ENCODE assay signal across 21 cellular contexts in the genomic region with DNA sequence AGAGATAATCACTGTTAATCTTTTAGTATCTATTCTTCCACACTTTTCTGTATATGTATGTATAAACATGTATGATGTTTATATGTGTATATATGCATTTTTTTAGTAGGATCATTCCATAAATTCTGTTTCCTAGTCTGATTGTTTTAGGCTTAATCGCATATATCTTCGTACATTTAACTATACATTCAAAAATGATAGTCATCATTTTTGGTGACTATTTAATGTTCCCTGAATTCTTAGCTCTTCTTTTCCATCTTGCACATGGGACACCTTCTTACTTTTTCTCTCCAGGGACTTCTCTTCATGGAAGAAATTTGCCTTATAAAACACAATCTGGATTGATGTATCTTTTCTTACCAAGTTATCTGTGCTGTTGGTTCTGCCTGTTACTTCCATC. TPM values are rescaled to one million over a fixed set of nuclear protein-coding genes. Genes with fewer than 3 reads are reported as not detected.
A peak's percentile ranks its signal among the peaks of the same experiment; 100 is the strongest.
DNase-seq lines count a peak whose midpoint lies in the region; ATAC-seq, FAIRE-seq and TF ChIP-seq lines count a peak whose summit lies in the region.
"Had no signal": no experiment of that assay in that cellular context is flagged by ENCODE, and none has a peak within 500 bp of the region (broad histone marks: within the 10 kb centered on the region; RNA-seq: fewer than 3 reads in every experiment).

No MANE protein-coding gene starts in this region.

- TF ChIP-seq POLR2A in HepG2 (IDR thresholded peaks at IDR 0.05; ENCODE audit: insufficient read depth in 1 of 2, low read depth in 2 of 2, low read length in 2 of 2) (no peak), right lobe of liver (IDR thresholded peaks at IDR 0.05) (no peak), H1 (IDR thresholded peaks at IDR 0.05; ENCODE audit: control extremely low read depth in 1 of 2, low read depth in 2 of 2, low read length in 2 of 2) (no peak)

- H3K9ac ChIP-seq in HepG2 (ENCODE audit: insufficient read depth, low read depth, low read length) (no peak overlapping the region), H1 (replicated peaks in 1 of 4; ENCODE audit: extremely low read depth in 1 of 4, low read depth in 3 of 4, low read length in 3 of 4) (no peak overlapping the region), mesendoderm (ENCODE audit: low read length) (no peak overlapping the region)
- H3K9ac ChIP-seq: BLaER1 treated with 17β-estradiol and CSF1 and Interleukin-3, amounts not matched to agents 10 nM and 100 nM; GM23248 had no signal

- H3K4ac ChIP-seq in H1 (replicated peaks; ENCODE audit: insufficient read length, low read depth, low read length) (no peak overlapping the region), mesendoderm (ENCODE audit: low read depth, low read length) (no peak overlapping the region)

- H3K4me2 ChIP-seq in HepG2 (ENCODE audit: low read depth, low read length) (no peak overlapping the region), H1 (ENCODE audit: insufficient read depth in 1 of 2, low read depth in 2 of 2, low read length in 2 of 2) (no peak overlapping the region), mesendoderm (ENCODE audit: low read length) (no peak overlapping the region)
- H3K4me2 ChIP-seq: BLaER1 treated with 17β-estradiol and CSF1 and Interleukin-3, amounts not matched to agents 10 nM and 100 nM had no signal

- POLR2A ChIA-PET in HepG2 (lab: Yijun Ruan, JAX), result no interaction called here
- POLR2A ChIA-PET in HEK293 (lab: Yijun Ruan, JAX), result no interaction called here
- POLR2A ChIA-PET in H1 (lab: Charles Lee; ENCODE audit: partially characterized antibody), result interaction anchor here (1.3 kb wide), 1 partner anchor 11 kb away, joined by 4 read pairs; no protein-coding TSS in a partner anchor

- no peak overlapping the region for H4K8ac ChIP-seq in H1 (ENCODE audit: extremely low read depth, insufficient read depth, low read length)
- no peak overlapping the region for H4K8ac ChIP-seq in mesendoderm (ENCODE audit: low read depth, low read length)

- TF ChIP-seq RAD21 in HepG2 (CRISPR knock-in tag; IDR thresholded peaks at IDR 0.05), result no peak
- no peak for TF ChIP-seq RAD21 in H1 (IDR thresholded peaks at IDR 0.05 in 1 of 2, conservative IDR thresholded peaks at IDR 0.05 in 1 of 2; ENCODE audit: low read depth in 2 of 2, low read length in 2 of 2)

- peaks cover 15% of the 10 kb centered on the region for H3K4me1 Mint-ChIP-seq in chondrocyte (ENCODE audit: low read depth)
- H3K4me1 Mint-ChIP-seq: CD14-positive monocyte had no signal

- FAIRE-seq in HepG2 (lab: Jason Lieb, UNC) (no peak), H1 (lab: Jason Lieb, UNC) (no peak)
- FAIRE-seq: GM12878, GM19239, H54 had no signal

- H3K18ac ChIP-seq in H1 (ENCODE audit: extremely low read depth, low read length) (no peak overlapping the region), mesendoderm (ENCODE audit: low read length) (peak overlapping the region; percentile 45)

- no peaks in the 10 kb centered on the region for H3K4me1 ChIP-seq in HepG2 (ENCODE audit: insufficient read depth, low read length)
- H3K4me1 ChIP-seq in right lobe of liver, result no peaks in the 10 kb centered on the region
- H3K4me1 ChIP-seq in HEK293 (ENCODE audit: control insufficient read depth, insufficient read depth, low read length), result no peaks in the 10 kb centered on the region
- H3K4me1 ChIP-seq in H1 (replicated peaks in 1 of 4; ENCODE audit: control insufficient read depth in 3 of 4, insufficient read depth in 4 of 4, low read length in 3 of 4), result peaks cover 2 to 14% (median 4%) of the 10 kb centered on the region in 4 experiments; a peak in 4 of 7 replicates
- peaks cover 17% of the 10 kb centered on the region for H3K4me1 ChIP-seq in mesendoderm (ENCODE audit: control insufficient read depth, low read depth, low read length)

- no peaks in the 10 kb centered on the region for H4K20me1 ChIP-seq in HepG2 (ENCODE audit: insufficient read depth, low read length)
- peaks cover 0 to 5% of the 10 kb centered on the region in 2 experiments for H4K20me1 ChIP-seq in H1 (replicated peaks in 1 of 2; ENCODE audit: control insufficient read depth in 1 of 2, insufficient read depth in 2 of 2, low read length in 2 of 2)

- H2BK12ac ChIP-seq in H1 (ENCODE audit: low read depth, low read length), result no peak overlapping the region

- H3K27ac Mint-ChIP-seq in chondrocyte (ENCODE audit: unreplicated experiment), result no peak overlapping the region
- H3K27ac Mint-ChIP-seq: CD14-positive monocyte; CD4-positive, alpha-beta T cell; CD8-positive, alpha-beta memory T cell had no signal

- no peaks in the 10 kb centered on the region for H3K27me3 Mint-ChIP-seq in chondrocyte (ENCODE audit: low read depth)
- H3K27me3 Mint-ChIP-seq: CD4-positive, alpha-beta T cell; CD8-positive, alpha-beta memory T cell had no signal

- intact Hi-C loops in HepG2 (cut with micrococcal nuclease; ENCODE audit: unreplicated experiment) (no loop called here), right lobe of liver (cut with DNase I) (no loop called here)

- H3K9me3 ChIP-seq in HepG2 (ENCODE audit: low read length) (no peaks in the 10 kb centered on the region), right lobe of liver (no peaks in the 10 kb centered on the region), HEK293 (ENCODE audit: control insufficient read depth, insufficient read depth, low read depth, low read length) (no peaks in the 10 kb centered on the region), H1 (ENCODE audit: insufficient read depth in 2 of 2, low read depth in 1 of 2, low read length in 1 of 2) (no peaks in the 10 kb centered on the region)
- H3K9me3 ChIP-seq: BE2C, HAP-1 had no signal

- no peaks in the 10 kb centered on the region for H3K27me3 ChIP-seq in HepG2 (ENCODE audit: control insufficient read depth in 1 of 2, insufficient read depth in 2 of 2, low read length in 2 of 2)
- H3K27me3 ChIP-seq in right lobe of liver, result no peaks in the 10 kb centered on the region
- H3K27me3 ChIP-seq in H1 (replicated peaks in 1 of 4; ENCODE audit: control insufficient read depth in 3 of 4, extremely low read depth in 1 of 4, insufficient read depth in 3 of 4, low read length in 3 of 4), result peaks cover 4 to 31% (median 15%) of the 10 kb centered on the region in 4 experiments
- no peaks in the 10 kb centered on the region for H3K27me3 ChIP-seq in mesendoderm (ENCODE audit: insufficient read depth, low read length, poor library complexity)
- H3K27me3 ChIP-seq: BE2C; BLaER1 treated with 17β-estradiol and CSF1 and Interleukin-3, amounts not matched to agents 10 nM and 100 nM had no signal

- H4K5ac ChIP-seq in H1 (ENCODE audit: insufficient read length, low read depth, low read length), result no peak overlapping the region
- H4K5ac ChIP-seq in mesendoderm (ENCODE audit: low read length), result no peak overlapping the region

- peaks cover 2% of the 10 kb centered on the region for H3K36me3 Mint-ChIP-seq in chondrocyte (ENCODE audit: low read depth)
- H3K36me3 Mint-ChIP-seq: CD14-positive monocyte had no signal

- H3K4me3 ChIP-seq in HepG2 (replicated peaks in 1 of 3; ENCODE audit: insufficient read depth in 1 of 3, low read depth in 2 of 3, low read length in 3 of 3), result no peak overlapping the region
- H3K4me3 ChIP-seq in right lobe of liver, result no peak overlapping the region
- no peak overlapping the region for H3K4me3 ChIP-seq in HEK293 (ENCODE audit: low read depth, low read length)
- H3K4me3 ChIP-seq in H1 (ENCODE audit: extremely low read depth in 1 of 4, insufficient read depth in 2 of 4, low read depth in 3 of 4, low read length in 4 of 4), result no peak overlapping the region
- H3K4me3 ChIP-seq in mesendoderm (ENCODE audit: low read length), result no peak overlapping the region
- H3K4me3 ChIP-seq: BLaER1 treated with 17β-estradiol and CSF1 and Interleukin-3, amounts not matched to agents 10 nM and 100 nM; GM12878; GM23248; HAP-1 had no signal

- no peak for DNase-seq in HepG2 (ENCODE audit: low spot score)
- no peak for DNase-seq in right lobe of liver
- no peak for DNase-seq in H1 (ENCODE audit: low read depth in 1 of 2, low spot score in 2 of 2)
- no peak for DNase-seq in mesendoderm
- no peak for DNase-seq in chondrocyte (ENCODE audit: low spot score)
- DNase-seq in AG20443 (ENCODE audit: low spot score), result no peak
- DNase-seq: 8988T; BE2C; CD4-positive, alpha-beta T cell; CD8-positive, alpha-beta memory T cell; DMS153; DND-41; GM23248 had no signal

- H3K36me3 ChIP-seq in HepG2 (replicated peaks in 1 of 2; ENCODE audit: control insufficient read depth in 1 of 2, insufficient read depth in 2 of 2, low read length in 2 of 2) (no peaks in the 10 kb centered on the region; a peak in 1 of 5 replicates), right lobe of liver (no peaks in the 10 kb centered on the region), HEK293 (ENCODE audit: control insufficient read depth in 2 of 2, insufficient read depth in 1 of 2, low read length in 2 of 2) (no peaks in the 10 kb centered on the region), H1 (ENCODE audit: control insufficient read depth in 2 of 4, insufficient read depth in 4 of 4, low read length in 3 of 4) (no peaks in the 10 kb centered on the region), mesendoderm (ENCODE audit: control insufficient read depth, insufficient read depth, low read length) (no peaks in the 10 kb centered on the region)
- H3K36me3 ChIP-seq: BE2C, HAP-1 had no signal

- H3K79me2 ChIP-seq in HepG2 (ENCODE audit: insufficient read depth, low read length), result peaks cover 7% of the 10 kb centered on the region
- peaks cover 0 to 12% of the 10 kb centered on the region in 2 experiments; a peak in 2 of 4 replicates for H3K79me2 ChIP-seq in H1 (ENCODE audit: control insufficient read depth in 1 of 2, insufficient read depth in 2 of 2, low read length in 2 of 2)
- H3K79me2 ChIP-seq in mesendoderm (ENCODE audit: control insufficient read depth, insufficient read depth, low read length), result peaks cover 2% of the 10 kb centered on the region

- TF ChIP-seq CTCF in HepG2 (CRISPR knock-in tag; IDR thresholded peaks at IDR 0.05) (no peak), right lobe of liver (IDR thresholded peaks at IDR 0.05) (no peak), HEK293 (tag by site-specific recombination; IDR thresholded peaks at IDR 0.05) (no peak), H1 (IDR thresholded peaks at IDR 0.05; ENCODE audit: control extremely low read depth in 1 of 3, insufficient read depth in 1 of 3, low read depth in 1 of 3, low read length in 3 of 3) (no peak), chondrocyte (IDR thresholded peaks at IDR 0.05) (no peak)

- no peak for ATAC-seq in HepG2
- no peak for ATAC-seq in right lobe of liver
- no peak for ATAC-seq in HG02970 (IDR thresholded peaks at IDR 0.05; ENCODE audit: low FRiP score, unreplicated experiment)
- ATAC-seq: GM12878 had no signal

- H4K91ac ChIP-seq in H1 (replicated peaks; ENCODE audit: insufficient read length, low read length), result no peak overlapping the region

- H3K27ac ChIP-seq in HepG2 (ENCODE audit: extremely low read length, insufficient read depth, low read length) (no peak overlapping the region), right lobe of liver (no peak overlapping the region), HEK293 (ENCODE audit: extremely low read depth, low read depth, low read length) (no peak overlapping the region), H1 (ENCODE audit: low read depth, low read length) (no peak overlapping the region), mesendoderm (ENCODE audit: low read depth, low read length) (no peak overlapping the region)
- H3K27ac ChIP-seq: BLaER1 treated with 17β-estradiol and CSF1 and Interleukin-3, amounts not matched to agents 10 nM and 100 nM; GM23248 had no signal

- H3K23ac ChIP-seq in H1 (ENCODE audit: insufficient read length) (no peak overlapping the region), mesendoderm (ENCODE audit: low read length) (no peak overlapping the region)

- no peak overlapping the region for H2BK120ac ChIP-seq in H1 (replicated peaks; ENCODE audit: low read depth, low read length)
- peak overlapping the region; percentile 4 for H2BK120ac ChIP-seq in mesendoderm (ENCODE audit: low read depth, low read length)

- BruUV-seq in HepG2 (replicated peaks; lab: Mats Ljungman, UMichigan), result no TSS peak

- WGBS in HepG2 (ENCODE audit: low lambda C conversion rate), result 98% methylated on average over 2 of the region's 2 CpGs
- 100% methylated on average over 2 of the region's 2 CpGs for WGBS in right lobe of liver (ENCODE audit: insufficient coverage, low coverage, low lambda C conversion rate, missing lambda C conversion rate)
- WGBS in H1 (ENCODE audit: extremely low coverage in 1 of 2, insufficient coverage in 1 of 2, insufficient read length in 1 of 2, insufficient replicate concordance in 2 of 2, low coverage in 1 of 2, low lambda C conversion rate in 2 of 2, missing lambda C conversion rate in 1 of 2), 2 experiments, result 100% methylated on average over 2 of the region's 2 CpGs; no CpG with 5 or more reads in 1 of the 2 experiments
- no CpG with 5 or more reads among the region's 2 CpGs for WGBS in mesendoderm (ENCODE audit: extremely low coverage, insufficient coverage, low lambda C conversion rate)

- H2BK20ac ChIP-seq in H1 (ENCODE audit: low read length), result peak overlapping the region; percentile 24; the same call in 1 of the 2 replicates

- TF ChIP-seq EP300 in HepG2 (IDR thresholded peaks at IDR 0.05; ENCODE audit: low read depth in 2 of 2, low read length in 2 of 2), result no peak
- TF ChIP-seq EP300 in HepG2 (CRISPR knock-in tag; IDR thresholded peaks at IDR 0.05; ENCODE audit: borderline replicate concordance), result no peak
- no peak for TF ChIP-seq EP300 in H1 (IDR thresholded peaks at IDR 0.05; ENCODE audit: borderline replicate concordance in 1 of 2, low read depth in 2 of 2, low read length in 2 of 2)

- in situ Hi-C loops in HepG2 (cut with HindIII; ENCODE audit: extremely low pct_ligation_motif_present, low pct_unique_long_range_greater_than_20kb), result no loop called here

- H2AK5ac ChIP-seq in H1 (ENCODE audit: low read depth, low read length) (no peak overlapping the region), mesendoderm (ENCODE audit: low read length) (no peak overlapping the region)

- H3K4me3 Mint-ChIP-seq in chondrocyte (ENCODE audit: unreplicated experiment), result no peak overlapping the region
- H3K4me3 Mint-ChIP-seq: CD14-positive monocyte; CD4-positive, alpha-beta T cell; CD8-positive, alpha-beta memory T cell had no signal

- no peak overlapping the region for H3K14ac ChIP-seq in H1 (ENCODE audit: insufficient read length)

- CTCF ChIA-PET in HepG2 (lab: Yijun Ruan, JAX; ENCODE audit: low intra/inter-chr PET ratio, low total read pairs) (no interaction called here), HEK293 (lab: Yijun Ruan, JAX) (no interaction called here), H1 (lab: Charles Lee; ENCODE audit: partially characterized antibody) (interaction anchor here (1.2 kb wide), 1 partner anchor 33 kb away, joined by 6 read pairs; no protein-coding TSS in a partner anchor)

- H3K23me2 ChIP-seq in H1 (ENCODE audit: low read depth, low read length), result no peaks in the 10 kb centered on the region

- H2BK15ac ChIP-seq in H1 (ENCODE audit: low read length), result no peak overlapping the region
- H2BK15ac ChIP-seq in mesendoderm (replicated peaks; ENCODE audit: low read depth), result no peak overlapping the region

- H3K9me3 Mint-ChIP-seq in chondrocyte (ENCODE audit: low read depth), result no peaks in the 10 kb centered on the region
- H3K9me3 Mint-ChIP-seq: CD4-positive, alpha-beta T cell; CD8-positive, alpha-beta memory T cell had no signal

- no peak overlapping the region for H2AFZ ChIP-seq in HepG2 (ENCODE audit: low read length)
- no peak overlapping the region for H2AFZ ChIP-seq in H1 (ENCODE audit: low read length)
- H2AFZ ChIP-seq: GM23248 had no signal

- H2BK5ac ChIP-seq in H1 (ENCODE audit: low read depth, low read length) (no peak overlapping the region), mesendoderm (ENCODE audit: low read length) (no peak overlapping the region)

- H3K79me1 ChIP-seq in H1 (ENCODE audit: low read depth, low read length), result no peaks in the 10 kb centered on the region
- H3K79me1 ChIP-seq in mesendoderm (ENCODE audit: low read length), result no peaks in the 10 kb centered on the region

- H3K56ac ChIP-seq in H1 (replicated peaks; ENCODE audit: insufficient read length, low read depth, low read length) (no peak overlapping the region), mesendoderm (ENCODE audit: low read length) (peak overlapping the region; percentile 47)

RNA-seq across cellular contexts. Expression of a gene that starts 42.1 kb away (rescaled TPM):
- total RNA-seq in HepG2 (2016; rRNA removed; fragmentation: Illumina TruSeq; extraction: Trizol) (30.1 and 44.8 TPM in 2 replicates), right lobe of liver (10 to 100 TPM; 11.2 to 20.9 (median 13.1) TPM), chondrocyte (15.5 to 18.8 TPM (median 16.2 TPM) in 3 replicates)
- total RNA-seq in HepG2 (2016; cell fraction: cytosol; rRNA removed; fragmentation: Illumina TruSeq; extraction: Trizol; ENCODE audit: low read depth), result 12.0 and 13.8 TPM in 2 replicates
- 29.9 and 44.3 TPM in 2 replicates for total RNA-seq in HepG2 (2016; cell fraction: insoluble cytoplasmic fraction; rRNA removed; fragmentation: Illumina TruSeq; extraction: Trizol)
- total RNA-seq in HepG2 (2016; cell fraction: membrane; rRNA removed; fragmentation: Illumina TruSeq; extraction: Trizol), result 31.0 and 38.7 TPM in 2 replicates
- total RNA-seq in HepG2 (2016; cell fraction: nucleus; rRNA removed; fragmentation: Illumina TruSeq; extraction: Trizol), result 20.9 and 21.0 TPM in 2 replicates
- polyA plus RNA-seq in HepG2 (2011; rRNA removed) (20.0 and 29.1 TPM in 2 replicates), H1 (2011; rRNA removed) (2.7 and 5.1 TPM in 2 replicates)
- polyA plus RNA-seq in HepG2 (2011; cell fraction: cytosol; rRNA removed), result 13.8 and 19.6 TPM in 2 replicates
- 3.9 and 4.8 TPM in 2 replicates for polyA plus RNA-seq in HepG2 (2011; cell fraction: nucleus; rRNA removed)
- 37.4 and 40.5 TPM in 2 replicates for polyA plus RNA-seq in HepG2 (2012)
- polyA plus RNA-seq in HepG2 (2016; cell fraction: cytosol; fragmentation: Illumina TruSeq; extraction: Trizol; ENCODE audit: low read depth), result 10.2 and 13.8 TPM in 2 replicates
- 34.0 and 36.2 TPM in 2 replicates for polyA plus RNA-seq in HepG2 (2016; cell fraction: insoluble cytoplasmic fraction; fragmentation: Illumina TruSeq; extraction: Trizol; ENCODE audit: low read depth)
- 20.1 and 24.9 TPM in 2 replicates for polyA plus RNA-seq in HepG2 (2016; cell fraction: membrane; fragmentation: Illumina TruSeq; extraction: Trizol; ENCODE audit: low read depth)
- 11.7 and 17.4 TPM in 2 replicates for polyA plus RNA-seq in HepG2 (2016; cell fraction: nucleus; fragmentation: Illumina TruSeq; extraction: Trizol; ENCODE audit: insufficient read depth, low read depth)
- polyA minus RNA-seq in HepG2 (2011; rRNA and poly(A)+ RNA removed; ENCODE audit: low replicate concordance), result 7.4 and 8.8 TPM in 2 replicates
- polyA minus RNA-seq in HepG2 (2011; cell fraction: cytosol; rRNA and poly(A)+ RNA removed), result 42.6 and 49.1 TPM in 2 replicates
- 45.6 and 48.4 TPM in 2 replicates for polyA minus RNA-seq in HepG2 (2011; cell fraction: nucleus; rRNA and poly(A)+ RNA removed)
- total RNA-seq in H1 (2021; fragmentation: NEBNext Ultra II Directional; extraction: Animal tissue kit (Norgen Biotek cat#: 25700)), result 18.0 and 21.7 TPM in 2 replicates
- polyA plus RNA-seq in H1 (2011; cell fraction: cytosol; rRNA removed), result 9.0 TPM
- polyA plus RNA-seq in H1 (2011; cell fraction: nucleus; rRNA removed), result 4.6 TPM
- polyA plus RNA-seq in H1 (2012, experiment 1 of 2), result 10.8 to 14.8 TPM (median 14.3 TPM) in 4 replicates
- polyA plus RNA-seq in H1 (2012, experiment 2 of 2), result 0.85 TPM
- 16.5 TPM for polyA plus RNA-seq in H1 (2013, experiment 1 of 2)
- 14.6 TPM for polyA plus RNA-seq in H1 (2013, experiment 2 of 2)
- polyA minus RNA-seq in H1 (2011; rRNA and poly(A)+ RNA removed), result 12.5 and 17.0 TPM in 2 replicates
- polyA minus RNA-seq in H1 (2011; cell fraction: cytosol; rRNA and poly(A)+ RNA removed), result 18.2 TPM
- 35.2 TPM for polyA minus RNA-seq in H1 (2011; cell fraction: nucleus; rRNA and poly(A)+ RNA removed)
- 12.9 TPM for polyA plus RNA-seq in mesendoderm (2013, experiment 1 of 2)
- polyA plus RNA-seq in mesendoderm (2013, experiment 2 of 2), result 11.7 TPM

RNA-seq across cellular contexts. Expression of a gene that starts 42.4 kb away (rescaled TPM):
- total RNA-seq in HepG2 (2016; rRNA removed; fragmentation: Illumina TruSeq; extraction: Trizol) (13.5 and 19.1 TPM in 2 replicates), right lobe of liver (10 to 100 TPM in 5 of 6 experiments, 1 to 10 TPM in 1; 9.4 to 29.9 (median 22.8) TPM), chondrocyte (43.0 to 102 TPM (median 48.8 TPM) in 3 replicates)
- 6.3 and 6.4 TPM in 2 replicates for total RNA-seq in HepG2 (2016; cell fraction: cytosol; rRNA removed; fragmentation: Illumina TruSeq; extraction: Trizol; ENCODE audit: low read depth)
- 14.2 and 17.5 TPM in 2 replicates for total RNA-seq in HepG2 (2016; cell fraction: insoluble cytoplasmic fraction; rRNA removed; fragmentation: Illumina TruSeq; extraction: Trizol)
- 4.5 and 6.0 TPM in 2 replicates for total RNA-seq in HepG2 (2016; cell fraction: membrane; rRNA removed; fragmentation: Illumina TruSeq; extraction: Trizol)
- 45.8 and 53.4 TPM in 2 replicates for total RNA-seq in HepG2 (2016; cell fraction: nucleus; rRNA removed; fragmentation: Illumina TruSeq; extraction: Trizol)
- polyA plus RNA-seq in HepG2 (2011; rRNA removed) (16.2 and 17.4 TPM in 2 replicates), H1 (2011; rRNA removed) (5.1 and 6.2 TPM in 2 replicates)
- 9.8 and 10.6 TPM in 2 replicates for polyA plus RNA-seq in HepG2 (2011; cell fraction: cytosol; rRNA removed)
- 23.1 and 29.8 TPM in 2 replicates for polyA plus RNA-seq in HepG2 (2011; cell fraction: nucleus; rRNA removed)
- polyA plus RNA-seq in HepG2 (2012), result 12.9 and 13.0 TPM in 2 replicates
- polyA plus RNA-seq in HepG2 (2016; cell fraction: cytosol; fragmentation: Illumina TruSeq; extraction: Trizol; ENCODE audit: low read depth), result 0.15 and 0.33 TPM in 2 replicates
- 6.8 TPM in 2 replicates for polyA plus RNA-seq in HepG2 (2016; cell fraction: insoluble cytoplasmic fraction; fragmentation: Illumina TruSeq; extraction: Trizol; ENCODE audit: low read depth)
- polyA plus RNA-seq in HepG2 (2016; cell fraction: membrane; fragmentation: Illumina TruSeq; extraction: Trizol; ENCODE audit: low read depth), result 0.62 and 0.66 TPM in 2 replicates
- 18.9 and 19.8 TPM in 2 replicates for polyA plus RNA-seq in HepG2 (2016; cell fraction: nucleus; fragmentation: Illumina TruSeq; extraction: Trizol; ENCODE audit: insufficient read depth, low read depth)
- polyA minus RNA-seq in HepG2 (2011; rRNA and poly(A)+ RNA removed; ENCODE audit: low replicate concordance), result 5.9 and 36.9 TPM in 2 replicates
- 21.7 and 38.6 TPM in 2 replicates for polyA minus RNA-seq in HepG2 (2011; cell fraction: cytosol; rRNA and poly(A)+ RNA removed)
- polyA minus RNA-seq in HepG2 (2011; cell fraction: nucleus; rRNA and poly(A)+ RNA removed), result 212 and 216 TPM in 2 replicates
- 23.6 and 26.9 TPM in 2 replicates for total RNA-seq in H1 (2021; fragmentation: NEBNext Ultra II Directional; extraction: Animal tissue kit (Norgen Biotek cat#: 25700))
- 6.9 TPM for polyA plus RNA-seq in H1 (2011; cell fraction: cytosol; rRNA removed)
- 11.4 TPM for polyA plus RNA-seq in H1 (2011; cell fraction: nucleus; rRNA removed)
- 6.3 to 9.0 TPM (median 7.3 TPM) in 4 replicates for polyA plus RNA-seq in H1 (2012, experiment 1 of 2)
- polyA plus RNA-seq in H1 (2012, experiment 2 of 2), result 0.58 TPM
- polyA plus RNA-seq in H1 (2013, experiment 1 of 2), result 8.0 TPM
- polyA plus RNA-seq in H1 (2013, experiment 2 of 2), result 9.6 TPM
- 34.0 and 41.7 TPM in 2 replicates for polyA minus RNA-seq in H1 (2011; rRNA and poly(A)+ RNA removed)
- 10.5 TPM for polyA minus RNA-seq in H1 (2011; cell fraction: cytosol; rRNA and poly(A)+ RNA removed)
- polyA minus RNA-seq in H1 (2011; cell fraction: nucleus; rRNA and poly(A)+ RNA removed), result 72.2 TPM
- polyA plus RNA-seq in mesendoderm (2013, experiment 1 of 2), result 10.0 TPM
- polyA plus RNA-seq in mesendoderm (2013, experiment 2 of 2), result 11.5 TPM
- polyA plus RNA-seq: CD8-positive, alpha-beta memory T cell had no signal
